15 cellular contexts compared by ENCODE assay signal in the genomic region with DNA sequence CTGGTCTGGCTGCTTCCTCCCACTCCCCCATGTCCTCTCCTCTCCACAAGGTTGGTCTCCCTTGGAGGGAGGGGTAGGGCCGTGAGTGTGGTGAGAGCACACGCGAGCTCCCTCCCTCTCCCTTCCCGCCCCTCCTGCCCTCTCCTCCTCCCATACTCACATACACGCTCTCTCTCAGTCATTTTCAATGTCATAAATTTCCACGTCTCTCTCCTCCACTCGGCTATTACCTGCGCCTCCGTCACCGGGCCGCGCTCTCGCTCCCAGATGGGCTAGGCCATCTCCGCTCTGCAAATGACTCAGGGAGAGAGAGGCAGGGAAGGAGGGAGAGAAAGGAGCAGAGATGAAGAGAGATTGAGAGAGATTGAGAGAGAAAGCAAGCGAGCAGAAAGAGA. TPM values are rescaled to one million over a fixed set of nuclear protein-coding genes. Genes with fewer than 3 reads are reported as not detected.
DNase-seq lines count a peak whose midpoint lies in the region; ATAC-seq and TF ChIP-seq lines count a peak whose summit lies in the region.
"Had no signal": no experiment of that assay in that cellular context is flagged by ENCODE, and none has a peak within 500 bp of the region (broad histone marks: within the 10 kb centered on the region; RNA-seq: fewer than 3 reads in every experiment).

No MANE protein-coding gene starts in this region.

- H3K4me3 ChIP-seq in left ventricle myocardium inferior (no peak overlapping the region), HUES64 (ENCODE audit: low read length) (peak overlapping the region; percentile 10; the same call in 1 of the 2 replicates)
- H3K4me3 ChIP-seq: PC-9 had no signal

- peaks cover 94% of the 10 kb centered on the region for H3K27me3 ChIP-seq in left ventricle myocardium inferior (ENCODE audit: low read depth)
- peaks cover 98% of the 10 kb centered on the region for H3K27me3 ChIP-seq in HUES64 (ENCODE audit: insufficient read depth, low read length)

- peak overlapping the region; percentile 70 for H3K27ac Mint-ChIP-seq in glutamatergic neuron (ENCODE audit: unreplicated experiment)
- H3K27ac Mint-ChIP-seq: CD4-positive, alpha-beta memory T cell; HFFc6 had no signal

- H3K4me3 Mint-ChIP-seq in glutamatergic neuron (ENCODE audit: unreplicated experiment) = peak overlapping the region; percentile 71
- H3K4me3 Mint-ChIP-seq: CD4-positive, alpha-beta memory T cell; HFFc6; IgD-negative memory B cell had no signal

- 34% methylated on average over 15 of the region's 15 CpGs for WGBS in HUES64

- no peak overlapping the region for H3K9ac ChIP-seq in HUES64 (ENCODE audit: low read depth, low read length)

- H3K27ac ChIP-seq in left ventricle myocardium inferior (replicated peaks) (no peak overlapping the region), HUES64 (ENCODE audit: low read depth, low read length) (no peak overlapping the region)
- H3K27ac ChIP-seq: PC-9 had no signal

- intact Hi-C loops in Right ventricle myocardium inferior (cut with DNase I) (no loop called here), left ventricle myocardium inferior (cut with micrococcal nuclease) (loop anchor here (5.0 kb wide), 1 partner anchor 74 kb away; no protein-coding TSS in a partner anchor)

- H3K4me1 ChIP-seq in left ventricle myocardium inferior = peaks cover 9% of the 10 kb centered on the region
- peaks cover 9% of the 10 kb centered on the region for H3K4me1 ChIP-seq in HUES64 (ENCODE audit: insufficient read depth, low read length)
- H3K4me1 ChIP-seq: BE2C had no signal

- H3K27me3 Mint-ChIP-seq in glutamatergic neuron (ENCODE audit: unreplicated experiment) = peaks cover 24% of the 10 kb centered on the region

- H3K36me3 Mint-ChIP-seq in glutamatergic neuron (ENCODE audit: unreplicated experiment) = no peaks in the 10 kb centered on the region
- H3K36me3 Mint-ChIP-seq: CD4-positive, alpha-beta memory T cell had no signal

- peaks cover 19% of the 10 kb centered on the region for H3K4me1 Mint-ChIP-seq in glutamatergic neuron (ENCODE audit: low read depth, unreplicated experiment)

- H3K9me3 ChIP-seq in left ventricle myocardium inferior (replicated peaks) (no peaks in the 10 kb centered on the region), HUES64 (ENCODE audit: insufficient read depth, low read depth, low read length) (no peaks in the 10 kb centered on the region)
- H3K9me3 ChIP-seq: BE2C had no signal

- ATAC-seq in Right ventricle myocardium inferior (no peak), HG02870 (IDR thresholded peaks at IDR 0.05; ENCODE audit: unreplicated experiment) (no peak)
- ATAC-seq in stimulated activated naive CD8-positive, alpha-beta T cell treated with anti-CD3 and anti-CD28 coated beads, Interleukin-15, Interleukin-2, amounts not matched to agents 100 U/mL and 50 U/mL, for 24 hours = no peak

- no peak for TF ChIP-seq CTCF in left ventricle myocardium inferior (IDR thresholded peaks at IDR 0.05; ENCODE audit: borderline replicate concordance)
- TF ChIP-seq CTCF in glutamatergic neuron (IDR thresholded peaks at IDR 0.05; ENCODE audit: partially characterized antibody, unreplicated experiment) = no peak

- DNase-seq in Right ventricle myocardium inferior (ENCODE audit: missing footprints) (peak; percentile 18), left ventricle myocardium inferior (no peak), glutamatergic neuron (no peak)
- no peak for DNase-seq in stimulated activated CD4-positive, alpha-beta T cell treated with anti-CD3 and anti-CD28 coated beads, Interleukin-4, amount 100 ng/mL, for 1 hour
- no peak for DNase-seq in stimulated activated naive CD8-positive, alpha-beta T cell treated with anti-CD3 and anti-CD28 coated beads, Interleukin-15, Interleukin-2, amounts not matched to agents 100 U/mL and 50 U/mL, for 24 hours
- DNase-seq: BE2C; CD4-positive, alpha-beta memory T cell; HFFc6; NCI-H146; PC-9; T-helper 9 cell had no signal

- no peaks in the 10 kb centered on the region for H3K36me3 ChIP-seq in left ventricle myocardium inferior
- no peaks in the 10 kb centered on the region for H3K36me3 ChIP-seq in HUES64 (ENCODE audit: insufficient read depth, low read length)
- H3K36me3 ChIP-seq: BE2C had no signal

- peaks cover 22% of the 10 kb centered on the region for H3K9me3 Mint-ChIP-seq in glutamatergic neuron (ENCODE audit: unreplicated experiment)
- H3K9me3 Mint-ChIP-seq: CD4-positive, alpha-beta memory T cell; HFFc6; IgD-negative memory B cell had no signal

RNA-seq across cellular contexts. Expression of a gene that starts 36.7 kb away (rescaled TPM):
- total RNA-seq in Right ventricle myocardium inferior (not detected), left ventricle myocardium inferior (not detected), glutamatergic neuron (ENCODE audit: unreplicated experiment) (not detected)
- polyA plus RNA-seq in HUES64 (2013, experiment 1 of 2) = 0.50 TPM
- polyA plus RNA-seq in HUES64 (2013, experiment 2 of 2) = 0.70 TPM
- total RNA-seq: CD4-positive, alpha-beta memory T cell; HFFc6 had no signal
- polyA plus RNA-seq: AG04450; CD4-positive, alpha-beta memory T cell; IgD-negative memory B cell had no signal

RNA-seq across cellular contexts. Expression of a gene that starts 58.8 kb away (rescaled TPM):
- total RNA-seq in Right ventricle myocardium inferior (5.5 TPM), left ventricle myocardium inferior (2.8 TPM), glutamatergic neuron (ENCODE audit: unreplicated experiment) (1.7 TPM)
- polyA plus RNA-seq in HUES64 (2013, experiment 1 of 2) = 7.5 TPM
- 4.6 TPM for polyA plus RNA-seq in HUES64 (2013, experiment 2 of 2)
